In genomic region chr6:113445201-113445600, GRCh38 we compare ENCODE assay signal across 33 cellular contexts.
DNase-seq lines count a peak whose midpoint lies in the region; TF ChIP-seq lines count a peak whose summit lies in the region.
"Had no signal": no experiment of that assay in that cellular context is flagged by ENCODE, and none has a peak within 500 bp of the region (broad histone marks: within the 10 kb centered on the region; RNA-seq: fewer than 3 reads in every experiment).

No MANE protein-coding gene starts in this region.

- no peak overlapping the region for H3K4me3 ChIP-seq in mesendoderm (ENCODE audit: low read length)
- no peak overlapping the region for H3K4me3 ChIP-seq in SK-N-SH (ENCODE audit: low read depth in 2 of 2, low read length in 1 of 2)
- H3K4me3 ChIP-seq: A549; BLaER1; BLaER1 treated with 17β-estradiol and CSF1 and Interleukin-3, amounts not matched to agents 10 nM and 100 nM had no signal

- POLR2A ChIA-PET in SK-N-SH (lab: Yijun Ruan, JAX) = no interaction called here

- no peak overlapping the region for H3K23ac ChIP-seq in mesendoderm (ENCODE audit: low read length)

- H3K9me2 ChIP-seq in SK-N-SH = no peaks in the 10 kb centered on the region

- H2AFZ ChIP-seq in SK-N-SH (ENCODE audit: low read depth) = no peak overlapping the region

- H2AK5ac ChIP-seq in mesendoderm (ENCODE audit: low read length) = no peak overlapping the region

- H3K27me3 ChIP-seq in mesendoderm (ENCODE audit: insufficient read depth, low read length, poor library complexity) (no peaks in the 10 kb centered on the region), SK-N-SH (ENCODE audit: insufficient read depth) (no peaks in the 10 kb centered on the region)
- H3K27me3 ChIP-seq: BE2C; BLaER1; BLaER1 treated with 17β-estradiol and CSF1 and Interleukin-3, amounts not matched to agents 10 nM and 100 nM had no signal

- TF ChIP-seq EP300 in SK-N-SH (IDR thresholded peaks at IDR 0.05; ENCODE audit: borderline replicate concordance in 1 of 2, low read depth in 1 of 2, low read length in 1 of 2) = no peak

- no peaks in the 10 kb centered on the region for H3K79me2 ChIP-seq in mesendoderm (ENCODE audit: control insufficient read depth, insufficient read depth, low read length)
- H3K79me2 ChIP-seq in SK-N-SH (ENCODE audit: insufficient read depth) = no peaks in the 10 kb centered on the region

- TF ChIP-seq CTCF in SK-N-SH (IDR thresholded peaks at IDR 0.05) = no peak

- H3K4ac ChIP-seq in mesendoderm (ENCODE audit: low read depth, low read length) = no peak overlapping the region

- H3K9ac ChIP-seq in mesendoderm (ENCODE audit: low read length) (no peak overlapping the region), SK-N-SH (no peak overlapping the region)
- H3K9ac ChIP-seq: BLaER1; BLaER1 treated with 17β-estradiol and CSF1 and Interleukin-3, amounts not matched to agents 10 nM and 100 nM had no signal

- H2BK5ac ChIP-seq in mesendoderm (ENCODE audit: low read length) = no peak overlapping the region

- no peak overlapping the region for H3K56ac ChIP-seq in mesendoderm (ENCODE audit: low read length)

- H4K8ac ChIP-seq in mesendoderm (ENCODE audit: low read depth, low read length) = no peak overlapping the region

- CTCF ChIA-PET in SK-N-SH (lab: Yijun Ruan, JAX) = no interaction called here

- no peaks in the 10 kb centered on the region for H4K20me1 ChIP-seq in SK-N-SH (ENCODE audit: insufficient read depth)
- H4K20me1 ChIP-seq: BLaER1; BLaER1 treated with 17β-estradiol and CSF1 and Interleukin-3, amounts not matched to agents 10 nM and 100 nM had no signal

- no peaks in the 10 kb centered on the region for H3K79me1 ChIP-seq in mesendoderm (ENCODE audit: low read length)

- H3K4me2 ChIP-seq in mesendoderm (ENCODE audit: low read length) (no peak overlapping the region), SK-N-SH (no peak overlapping the region)
- H3K4me2 ChIP-seq: A549; BLaER1; BLaER1 treated with 17β-estradiol and CSF1 and Interleukin-3, amounts not matched to agents 10 nM and 100 nM had no signal

- peak; percentile 51 for DNase-seq in EH (ENCODE audit: low read depth)
- DNase-seq in M059J (ENCODE audit: low read depth) = peak; percentile 66
- DNase-seq in RPMI7951 (ENCODE audit: low read depth) = peak; percentile 51
- peak; percentile 89 for DNase-seq in foreskin melanocyte
- DNase-seq in RPMI8226 = no peak
- no peak for DNase-seq in mesendoderm
- DNase-seq in SK-N-SH = no peak
- no peak for DNase-seq in NCI-H2107 (lab: John Stamatoyannopoulos, UW)
- DNase-seq: 8988T; ACHN; AML-193; BE2C; C1 segment of cervical spinal cord; Caco-2; Calu3; CD4-positive, alpha-beta memory T cell; CD4-positive, alpha-beta T cell; CD4-positive, CD25-positive, alpha-beta regulatory T cell; CD8-positive, alpha-beta memory T cell; CD8-positive, alpha-beta T cell; COR-L47; DMS 273 treated with DMSO at 0.1 percent for 48 hours; DMS153; DMS53; DMS79; DMS79 treated with DMSO at 0.1 percent for 48 hours; DND-41; EL had no signal

- no peaks in the 10 kb centered on the region for H3K36me3 ChIP-seq in mesendoderm (ENCODE audit: control insufficient read depth, insufficient read depth, low read length)
- no peaks in the 10 kb centered on the region for H3K36me3 ChIP-seq in SK-N-SH (replicated peaks in 1 of 2; ENCODE audit: control insufficient read depth in 1 of 2, insufficient read depth in 2 of 2, low read length in 1 of 2)
- H3K36me3 ChIP-seq: BE2C; BLaER1; BLaER1 treated with 17β-estradiol and CSF1 and Interleukin-3, amounts not matched to agents 10 nM and 100 nM had no signal

- H2BK120ac ChIP-seq in mesendoderm (ENCODE audit: low read depth, low read length) = no peak overlapping the region

- WGBS in mesendoderm (ENCODE audit: extremely low coverage, insufficient coverage, low lambda C conversion rate) = no CpG with 5 or more reads among the region's 3 CpGs
- 100% methylated on average over 3 of the region's 3 CpGs for WGBS in SK-N-SH (ENCODE audit: low lambda C conversion rate)

- H3K27ac ChIP-seq in mesendoderm (ENCODE audit: low read depth, low read length) = no peak overlapping the region
- no peak overlapping the region for H3K27ac ChIP-seq in SK-N-SH (ENCODE audit: low read depth in 2 of 2, low read length in 1 of 2)
- H3K27ac ChIP-seq: 22Rv1; A549; BLaER1; BLaER1 treated with 17β-estradiol and CSF1 and Interleukin-3, amounts not matched to agents 10 nM and 100 nM; C4-2B had no signal

- no peak overlapping the region for H4K5ac ChIP-seq in mesendoderm (ENCODE audit: low read length)

- H3K18ac ChIP-seq in mesendoderm (ENCODE audit: low read length) = no peak overlapping the region

- no peaks in the 10 kb centered on the region; the same call in 1 of the 2 replicates for H3K9me3 ChIP-seq in SK-N-SH
- H3K9me3 ChIP-seq: A549; BE2C; BLaER1; BLaER1 treated with 17β-estradiol and CSF1 and Interleukin-3, amounts not matched to agents 10 nM and 100 nM; Caco-2 had no signal

- peaks cover 2% of the 10 kb centered on the region for H3K4me1 ChIP-seq in mesendoderm (ENCODE audit: control insufficient read depth, low read depth, low read length)
- H3K4me1 ChIP-seq in SK-N-SH (ENCODE audit: control insufficient read depth in 1 of 2, insufficient read depth in 2 of 2, low read depth in 1 of 2, low read length in 1 of 2) = peaks cover 0 to 16% of the 10 kb centered on the region in 2 experiments; a peak in 2 of 4 replicates
- H3K4me1 ChIP-seq: BE2C, BLaER1, Caco-2 had no signal

- TF ChIP-seq RAD21 in SK-N-SH (IDR thresholded peaks at IDR 0.05; ENCODE audit: low read length) = no peak

- H2BK15ac ChIP-seq in mesendoderm (replicated peaks; ENCODE audit: low read depth) = no peak overlapping the region

- peaks cover 9% of the 10 kb centered on the region for H3F3A ChIP-seq in SK-N-SH (replicated peaks; ENCODE audit: insufficient read depth)

TF ChIP-seq in SK-N-SH, 30 proteins besides CTCF, POLR2A, EP300 and RAD21:
- no peak for TF ChIP-seq SIN3A (IDR thresholded peaks at IDR 0.05; ENCODE audit: borderline replicate concordance, low read depth, low read length)
- TF ChIP-seq CHD2 (IDR thresholded peaks at IDR 0.05; ENCODE audit: low read length, partially characterized antibody) = no peak
- no peak for TF ChIP-seq IRF3 (IDR thresholded peaks at IDR 0.05; ENCODE audit: low read depth, low read length)
- no peak for TF ChIP-seq POLR2AphosphoS5 (IDR thresholded peaks at IDR 0.05; ENCODE audit: low read depth, low read length)
- TF ChIP-seq, protein P1, sequence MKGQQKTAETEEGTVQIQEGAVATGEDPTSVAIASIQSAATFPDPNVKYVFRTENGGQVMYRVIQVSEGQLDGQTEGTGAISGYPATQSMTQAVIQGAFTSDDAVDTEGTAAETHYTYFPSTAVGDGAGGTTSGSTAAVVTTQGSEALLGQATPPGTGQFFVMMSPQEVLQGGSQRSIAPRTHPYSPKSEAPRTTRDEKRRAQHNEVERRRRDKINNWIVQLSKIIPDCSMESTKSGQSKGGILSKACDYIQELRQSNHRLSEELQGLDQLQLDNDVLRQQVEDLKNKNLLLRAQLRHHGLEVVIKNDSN (IDR thresholded peaks at IDR 0.05; ENCODE audit: borderline replicate concordance, low read depth) = no peak
- TF ChIP-seq TCF12 (IDR thresholded peaks at IDR 0.05) = no peak
- no peak for TF ChIP-seq RCOR1 (IDR thresholded peaks at IDR 0.05; ENCODE audit: low read length)
- TF ChIP-seq MXI1 (IDR thresholded peaks at IDR 0.05; ENCODE audit: low read depth, low read length) = no peak
- TF ChIP-seq EZH2phosphoT487 (IDR thresholded peaks at IDR 0.05; ENCODE audit: borderline replicate concordance, low read depth) = no peak
- TF ChIP-seq JUND (IDR thresholded peaks at IDR 0.05) = no peak

Comparison
In these comparisons a context has a peak if more than half of its experiments do, and no peak if none do; other contexts are left out.
1. DNase-seq: peak in EH (single experiment), M059J (single experiment), RPMI7951 (single experiment) and foreskin melanocyte (single experiment); none in RPMI8226 (single experiment), mesendoderm (single experiment), SK-N-SH (single experiment) and NCI-H2107 (single experiment).